Comparison of ENCODE assay signal across 33 cellular contexts in the genomic region with DNA sequence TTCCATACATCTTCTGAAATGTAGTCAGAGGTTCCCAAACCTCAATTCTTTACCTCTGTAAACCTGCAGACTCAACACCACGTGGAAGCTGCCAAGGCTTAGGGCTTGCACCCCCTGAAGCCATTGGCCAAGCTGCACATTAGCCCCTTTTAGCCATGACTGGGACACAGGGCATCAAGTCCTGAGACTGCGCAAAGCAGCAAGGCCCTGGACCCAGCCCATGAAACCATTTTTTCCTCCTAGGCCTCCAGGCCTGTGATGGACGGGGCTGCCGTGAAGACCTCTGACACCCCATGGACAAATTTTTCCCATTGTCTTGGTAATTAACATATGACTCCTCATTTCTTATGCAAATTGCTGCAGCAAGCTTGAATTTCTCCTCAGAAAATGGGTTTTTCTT.
"Had no signal": no experiment of that assay in that cellular context is flagged by ENCODE, and none has a peak within 500 bp of the region (broad histone marks: within the 10 kb centered on the region; RNA-seq: fewer than 3 reads in every experiment).

No MANE protein-coding gene starts in this region.

- H3K36me3 ChIP-seq: adrenal gland, ascending aorta, brain microvascular endothelial cell, breast epithelium, cardiac muscle cell had no signal

- H3K4me3 ChIP-seq: adrenal gland, ascending aorta, body of pancreas, breast epithelium, cardiac muscle cell had no signal

- H3K27ac ChIP-seq: adrenal gland, ascending aorta, body of pancreas, brain microvascular endothelial cell, breast epithelium, cardiac muscle cell had no signal

- H3K4me1 ChIP-seq: adrenal gland, ascending aorta, body of pancreas, breast epithelium had no signal

- H3K27me3 ChIP-seq: adrenal gland, ascending aorta, body of pancreas, brain microvascular endothelial cell, breast epithelium, cardiac muscle cell had no signal

- H3K9me3 ChIP-seq: adrenal gland, ascending aorta had no signal

- FAIRE-seq: astrocyte, bronchial epithelial cell, colon had no signal

- DNase-seq: activated effector memory CD4-positive, alpha-beta T cell treated with anti-CD3 and anti-CD28 coated beads, Interleukin-2, amount 50 U/mL, for 16 hours; activated effector memory CD4-positive, alpha-beta T cell treated with Interleukin-2 at 50 U/mL for 16 hours; activated gamma-delta T cell; activated gamma-delta T cell treated with Interleukin-2 at 50 U/mL for 16 hours; activated naive CD4-positive, alpha-beta T cell; activated naive CD4-positive, alpha-beta T cell treated with anti-CD3 and anti-CD28 coated beads for 36 hours; activated naive CD4-positive, alpha-beta T cell treated with anti-CD3 and anti-CD28 coated beads, Interleukin-2, amount 10 ng/mL, durations not matched to agents 7 days and 5 days; activated naive CD4-positive, alpha-beta T cell treated with anti-CD3 and anti-CD28 coated beads, Interleukin-2, amount 50 U/mL, for 16 hours; activated naive CD4-positive, alpha-beta T cell treated with Interleukin-2 at 50 U/mL for 16 hours; activated naive CD8-positive, alpha-beta T cell treated with anti-CD3 and anti-CD28 coated beads for 36 hours; activated naive CD8-positive, alpha-beta T cell treated with anti-CD3 and anti-CD28 coated beads, Interleukin-2, amount 10 ng/mL, durations not matched to agents 7 days and 5 days; activated naive CD8-positive, alpha-beta T cell treated with anti-CD3 and anti-CD28 coated beads, Interleukin-2, amount 50 U/mL, for 24 hours; activated T-cell treated with anti-CD3 and anti-CD28 coated beads, Interleukin-2, amount 50 U/mL, for 24 hours; activated T-cell treated with anti-CD3 and anti-CD28 coated beads, Interleukin-2, amount 50 U/mL, for 4 hours; activated T-cell treated with anti-CD3 and anti-CD28 coated beads, Interleukin-2, amount 50 U/mL, for 48 hours; activated T-cell treated with anti-CD3 and anti-CD28 coated beads, Interleukin-2, amount 50 U/mL, for 72 hours; adrenal gland; amygdala; anterior cingulate cortex; aorta; body of pancreas; brain microvascular endothelial cell; caudate nucleus; central memory CD4-positive, alpha-beta T cell; cerebellar nuclear complex had no signal

- ATAC-seq: activated naive CD4-positive, alpha-beta T cell treated with anti-CD3 and anti-CD28 coated beads, Interleukin-2, amount 50 U/mL, for 72 hours; activated naive CD8-positive, alpha-beta T cell treated with anti-CD3 and anti-CD28 coated beads, Interleukin-2, amount 50 U/mL, for 24 hours; activated T-cell treated with anti-CD3 and anti-CD28 coated beads, Interleukin-2, amount 50 U/mL, for 4 hours; activated T-cell treated with anti-CD3 and anti-CD28 coated beads, Interleukin-2, amount 50 U/mL, for 72 hours; activated T-helper 17 cell treated with anti-CD3 and anti-CD28 coated beads, Interleukin-2, amount 50 U/mL, for 72 hours; body of pancreas had no signal
